In the genomic region with DNA sequence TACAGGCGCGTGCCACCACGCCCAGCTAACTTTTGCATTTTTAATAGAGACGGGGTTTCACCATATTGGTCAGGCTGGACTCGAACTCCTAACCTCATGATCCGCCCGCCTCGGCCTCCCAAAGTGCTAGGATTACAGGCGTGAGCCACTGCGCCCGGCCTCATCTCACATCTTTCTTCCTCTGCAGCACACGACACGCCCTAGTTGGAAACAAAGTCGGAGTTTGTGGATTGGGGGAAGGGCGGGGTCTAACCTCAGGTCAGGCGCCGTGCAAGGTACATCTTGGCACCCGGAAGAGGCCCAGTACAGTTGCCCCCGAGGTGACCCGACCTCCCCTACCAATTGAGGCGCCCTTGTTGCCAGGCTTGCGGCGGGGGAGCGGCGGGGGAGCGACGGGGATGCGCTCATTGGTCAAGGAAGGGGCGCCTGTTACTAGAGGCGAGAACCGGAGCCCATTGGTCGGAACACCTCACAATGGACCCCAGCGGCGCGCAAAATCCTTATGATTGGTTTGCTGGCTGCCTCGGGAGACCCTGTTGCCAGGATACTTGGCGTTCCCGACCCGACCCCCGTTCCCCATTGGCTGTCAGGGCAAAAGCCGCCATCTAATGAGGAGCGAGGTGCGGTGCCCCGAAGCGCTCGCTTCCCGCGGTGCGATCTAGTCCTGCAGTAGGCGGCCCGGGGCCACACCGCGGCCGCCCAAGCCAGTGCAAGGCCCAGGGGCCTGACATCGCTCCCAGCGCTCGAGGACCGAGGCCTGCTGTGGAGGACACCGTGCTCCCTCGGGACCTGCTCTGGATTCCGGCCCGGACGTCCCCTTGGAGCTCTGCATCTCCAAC, we compare ENCODE assay signal across 9 cellular contexts. TPM values are rescaled to one million over a fixed set of nuclear protein-coding genes. Genes with fewer than 3 reads are reported as not detected.
A peak's percentile ranks its signal among the peaks of the same experiment; 100 is the strongest.
DNase-seq lines count a peak whose midpoint lies in the region; ATAC-seq and TF ChIP-seq lines count a peak whose summit lies in the region.
"Had no signal": no experiment of that assay in that cellular context is flagged by ENCODE, and none has a peak within 500 bp of the region (broad histone marks: within the 10 kb centered on the region; RNA-seq: fewer than 3 reads in every experiment).

A gene with protein sequence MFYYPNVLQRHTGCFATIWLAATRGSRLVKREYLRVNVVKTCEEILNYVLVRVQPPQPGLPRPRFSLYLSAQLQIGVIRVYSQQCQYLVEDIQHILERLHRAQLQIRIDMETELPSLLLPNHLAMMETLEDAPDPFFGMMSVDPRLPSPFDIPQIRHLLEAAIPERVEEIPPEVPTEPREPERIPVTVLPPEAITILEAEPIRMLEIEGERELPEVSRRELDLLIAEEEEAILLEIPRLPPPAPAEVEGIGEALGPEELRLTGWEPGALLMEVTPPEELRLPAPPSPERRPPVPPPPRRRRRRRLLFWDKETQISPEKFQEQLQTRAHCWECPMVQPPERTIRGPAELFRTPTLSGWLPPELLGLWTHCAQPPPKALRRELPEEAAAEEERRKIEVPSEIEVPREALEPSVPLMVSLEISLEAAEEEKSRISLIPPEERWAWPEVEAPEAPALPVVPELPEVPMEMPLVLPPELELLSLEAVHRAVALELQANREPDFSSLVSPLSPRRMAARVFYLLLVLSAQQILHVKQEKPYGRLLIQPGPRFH (plus strand): TSS at position 659 of the 839 bp plus-strand sequence. CDS start 473 bp downstream, outside the sequence.

- H3K18ac ChIP-seq in neuronal stem cell (ENCODE audit: low read length): peak within 1 kb of the TSS; percentile 96

- H3K4me2 ChIP-seq in neuronal stem cell (ENCODE audit: insufficient read depth, low read length, poor library complexity, severe bottlenecking): peak within 1 kb of the TSS; percentile 92

- H2BK120ac ChIP-seq in neuronal stem cell (ENCODE audit: low read depth, low read length): no peak within 1 kb of the TSS

- H3K4me3 ChIP-seq in neuronal stem cell (ENCODE audit: low read length in 2 of 2) (peak within 1 kb of the TSS; percentile 1 to 91), A673 (ENCODE audit: low read depth, low read length, poor library complexity, severe bottlenecking) (no peak within 1 kb of the TSS)
- H3K4me3 ChIP-seq: SJSA1 had no signal

- peaks cover 0 to 8% of the 10 kb centered on the region in 2 donors for H3K4me1 ChIP-seq in neuronal stem cell (ENCODE audit: control insufficient read depth in 2 of 2, insufficient read depth in 1 of 2, low read depth in 1 of 2, low read length in 2 of 2)
- H3K4me1 ChIP-seq in A673 (ENCODE audit: insufficient read depth, low read length, poor library complexity, severe bottlenecking): no peaks in the 10 kb centered on the region
- H3K4me1 ChIP-seq: SJSA1 had no signal

- H3K27ac ChIP-seq in neuronal stem cell (replicated peaks; ENCODE audit: low read length): peak within 1 kb of the TSS; percentile 65
- no peak within 1 kb of the TSS for H3K27ac ChIP-seq in A673 (ENCODE audit: low read depth, low read length, poor library complexity, severe bottlenecking)
- H3K27ac ChIP-seq: SJSA1 had no signal

- POLR2A ChIA-PET in A673 (lab: Charles Lee; ENCODE audit: low non-redundant PET): no interaction called here

- DNase-seq in NCI-H748 (lab: John Stamatoyannopoulos, UW; ENCODE audit: unreplicated experiment) (peak; percentile 98), foreskin melanocyte (peak; percentile 84), neuronal stem cell (ENCODE audit: low spot score) (peak; percentile 94), superior temporal gyrus (ENCODE audit: extremely low spot score) (peak; percentile 94), A673 (ENCODE audit: low spot score) (no peak)
- peak; percentile 32 for DNase-seq in activated T-helper 9 cell treated with anti-CD3 and anti-CD28 coated beads, Interleukin-2, amount 50 U/mL, for 16 hours (ENCODE audit: low read depth)

- peak within 1 kb of the TSS; percentile 85 for H3K14ac ChIP-seq in neuronal stem cell (ENCODE audit: low read length)

- no TSS peak for BruUV-seq in A673 (replicated peaks; lab: Mats Ljungman, UMichigan)

- peak within 1 kb of the TSS; percentile 65 for H2BK15ac ChIP-seq in neuronal stem cell (ENCODE audit: low read length)

- H3K9me3 ChIP-seq in neuronal stem cell (replicated peaks in 1 of 2; ENCODE audit: control insufficient read depth in 2 of 2, insufficient read depth in 1 of 2, low read depth in 1 of 2, low read length in 2 of 2): no peaks in the 10 kb centered on the region
- no peaks in the 10 kb centered on the region for H3K9me3 ChIP-seq in A673 (ENCODE audit: low read depth, low read length, poor library complexity, severe bottlenecking)
- H3K9me3 ChIP-seq: SJSA1 had no signal

- no peak within 1 kb of the TSS for H2BK5ac ChIP-seq in neuronal stem cell (ENCODE audit: low read length)

- H2AFZ ChIP-seq in neuronal stem cell (ENCODE audit: low read length): no peak within 1 kb of the TSS

- H3K36me3 ChIP-seq in neuronal stem cell (replicated peaks in 1 of 2; ENCODE audit: control insufficient read depth in 2 of 2, insufficient read depth in 2 of 2, low read length in 2 of 2) (peaks cover 6 to 18% of the 10 kb centered on the region in 2 donors), A673 (ENCODE audit: insufficient read depth, low read length, poor library complexity, severe bottlenecking) (no peaks in the 10 kb centered on the region)

- peak within 1 kb of the TSS; percentile 61 for H3K23ac ChIP-seq in neuronal stem cell (ENCODE audit: low read depth, low read length, poor library complexity)

- H4K8ac ChIP-seq in neuronal stem cell (ENCODE audit: low read depth, low read length): no peak within 1 kb of the TSS

- TF ChIP-seq CTCF in A673 (conservative IDR thresholded peaks at IDR 0.05; ENCODE audit: low read depth, low read length): no peak

- H2AK5ac ChIP-seq in neuronal stem cell (ENCODE audit: low read depth, low read length): peak within 1 kb of the TSS; percentile 99

- H2BK12ac ChIP-seq in neuronal stem cell (ENCODE audit: low read length): peak within 1 kb of the TSS; percentile 24

- CTCF ChIA-PET in A673 (lab: Charles Lee): no interaction called here

- no peak within 1 kb of the TSS for H3K4ac ChIP-seq in neuronal stem cell (ENCODE audit: low read length)

- H3K27me3 ChIP-seq in neuronal stem cell (ENCODE audit: control insufficient read depth in 3 of 3, insufficient read depth in 3 of 3, low read depth in 1 of 3, low read length in 3 of 3): no peaks in the 10 kb centered on the region
- no peaks in the 10 kb centered on the region for H3K27me3 ChIP-seq in A673 (replicated peaks; ENCODE audit: insufficient read depth, low read depth, low read length, poor library complexity)
- H3K27me3 ChIP-seq: SJSA1 had no signal

- no CpG with 5 or more reads among the region's 63 CpGs for WGBS in neuronal stem cell (ENCODE audit: extremely low coverage in 2 of 2, insufficient read length in 2 of 2, insufficient replicate concordance in 1 of 2), 2 donors

- ATAC-seq in GM18502 (IDR thresholded peaks at IDR 0.05; ENCODE audit: poor library complexity, unreplicated experiment): peak; percentile 92
- ATAC-seq in HG02943 (IDR thresholded peaks at IDR 0.05; ENCODE audit: low read depth, unreplicated experiment): peak; percentile 81

- no peak within 1 kb of the TSS for H4K91ac ChIP-seq in neuronal stem cell (ENCODE audit: low read depth, low read length, poor library complexity)

- H3K79me1 ChIP-seq in neuronal stem cell (ENCODE audit: low read depth, low read length): peaks cover 9% of the 10 kb centered on the region

- H3K9ac ChIP-seq in neuronal stem cell (ENCODE audit: low read depth, low read length, poor library complexity): peak within 1 kb of the TSS; percentile 82

- intact Hi-C loops in A673 (cut with micrococcal nuclease; ENCODE audit: unreplicated experiment): no loop called here

RNA-seq across cellular contexts. Expression of the gene that starts here (rescaled TPM):
- 82.2 TPM for polyA plus RNA-seq in neuronal stem cell (2013, experiment 1 of 2)
- polyA plus RNA-seq in neuronal stem cell (2013, experiment 2 of 2): 80.0 TPM
- 5.4 and 8.4 TPM in 2 replicates for total RNA-seq in A673 (2021)
